ENCODE assay signal across 8 cellular contexts in the genomic region with DNA sequence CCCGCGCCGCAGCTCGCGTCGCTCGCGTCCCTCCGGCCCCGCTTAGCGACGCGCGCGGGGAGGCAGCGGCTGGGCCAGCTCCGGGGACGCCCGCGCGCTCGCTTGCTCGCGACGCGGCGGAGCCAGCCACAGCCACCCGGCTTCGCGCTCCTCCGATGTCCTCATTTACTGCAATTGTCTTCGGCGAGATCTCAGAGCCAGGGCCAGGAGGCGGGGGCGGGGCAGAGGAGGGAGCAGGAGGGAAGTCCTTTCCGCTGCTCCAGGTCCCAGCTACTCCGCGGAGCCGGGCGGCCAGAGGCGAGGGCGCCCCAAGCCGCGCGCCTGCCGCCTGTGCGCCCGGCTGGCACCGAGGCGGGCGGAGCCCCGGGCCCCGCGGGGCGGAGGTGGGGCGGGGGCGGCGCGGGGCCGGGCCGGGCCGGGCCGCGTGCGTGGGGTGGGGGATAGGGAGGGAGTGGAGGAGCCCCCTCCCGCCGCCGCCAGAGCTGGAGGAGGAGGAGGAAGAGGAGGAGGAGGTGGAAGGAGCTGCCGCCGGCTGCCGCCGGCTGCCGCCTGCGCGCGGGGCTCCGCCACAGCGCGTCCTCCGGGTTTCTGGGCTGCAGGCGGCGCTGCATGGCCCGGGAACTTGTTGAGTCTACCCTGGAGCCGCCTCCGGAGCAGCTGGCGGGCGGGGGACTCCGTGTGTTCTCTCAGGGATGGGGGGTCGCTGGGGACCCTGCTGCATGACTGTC. TPM values are rescaled to one million over a fixed set of nuclear protein-coding genes. Genes with fewer than 3 reads are reported as not detected.
DNase-seq lines count a peak whose midpoint lies in the region; ATAC-seq and TF ChIP-seq lines count a peak whose summit lies in the region.

A gene with protein sequence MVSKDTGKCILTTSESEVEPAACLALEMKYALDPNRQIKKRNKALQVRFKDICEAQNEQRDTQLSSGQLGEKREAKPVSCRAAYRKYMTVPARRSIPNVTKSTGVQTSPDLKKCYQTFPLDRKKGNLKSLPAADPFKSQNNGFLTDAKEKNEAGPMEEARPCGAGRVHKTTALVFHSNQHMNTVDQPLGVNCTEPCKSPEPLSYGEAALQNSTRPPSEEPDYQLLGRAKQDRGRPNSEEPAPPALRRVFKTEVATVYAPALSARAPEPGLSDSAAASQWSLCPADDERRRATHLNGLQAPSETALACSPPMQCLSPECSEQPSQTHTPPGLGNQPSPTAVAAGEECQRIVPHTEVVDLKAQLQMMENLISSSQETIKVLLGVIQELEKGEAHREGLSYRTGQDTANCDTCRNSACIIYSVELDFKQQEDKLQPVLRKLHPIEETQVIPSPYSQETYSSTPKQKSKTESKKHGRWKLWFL (minus strand): TSS at position 365 of the 728 bp plus-strand sequence. CDS start 20,196 bp downstream, outside the sequence.

- no peaks in the 10 kb centered on the region for H3K4me1 Mint-ChIP-seq in natural killer cell
- H3K4me1 Mint-ChIP-seq in natural killer cell treated with Interleukin-12 subunit alpha and Interleukin-12 subunit beta and Interleukin-15 and Interleukin-18, amount 100 ng/mL, for 72 hours (ENCODE audit: low read depth in 2 of 2), result no peaks in the 10 kb centered on the region

- intact Hi-C loops in natural killer cell (cut with micrococcal nuclease) (no loop called here), dorsolateral prefrontal cortex (cut with DNase I) (no loop called here), vagina (cut with DNase I) (no loop called here)

- no peaks in the 10 kb centered on the region for H3K9me3 Mint-ChIP-seq in natural killer cell
- no peaks in the 10 kb centered on the region for H3K9me3 Mint-ChIP-seq in natural killer cell treated with Interleukin-12 subunit alpha and Interleukin-12 subunit beta and Interleukin-15 and Interleukin-18, amount 100 ng/mL, for 72 hours

- no peak for TF ChIP-seq POLR2A in vagina (IDR thresholded peaks at IDR 0.05)

- peaks cover 44 to 69% of the 10 kb centered on the region in 2 donors for H3K27me3 Mint-ChIP-seq in natural killer cell (ENCODE audit: low read depth in 2 of 2)
- peaks cover 31 to 40% of the 10 kb centered on the region in 2 donors for H3K27me3 Mint-ChIP-seq in natural killer cell treated with Interleukin-12 subunit alpha and Interleukin-12 subunit beta and Interleukin-15 and Interleukin-18, amount 100 ng/mL, for 72 hours

- no peak for TF ChIP-seq CTCF in natural killer cell (IDR thresholded peaks at IDR 0.05)
- peak in 44 of 56 donors; percentile 11 to 58 (median 32) for TF ChIP-seq CTCF in dorsolateral prefrontal cortex (IDR thresholded peaks at IDR 0.05 in 54 of 56, conservative IDR thresholded peaks at IDR 0.05 in 2 of 56; ENCODE audit: low read depth in 1 of 56, partially characterized antibody in 56 of 56)
- no peak for TF ChIP-seq CTCF in vagina (IDR thresholded peaks at IDR 0.05)

- H3K27me3 ChIP-seq in dorsolateral prefrontal cortex (peaks cover 0 to 4% (median 0%) of the 10 kb centered on the region in 45 donors), vagina (no peaks in the 10 kb centered on the region)

- ATAC-seq in natural killer cell (no peak), GM19328 (IDR thresholded peaks at IDR 0.05; ENCODE audit: unreplicated experiment) (no peak), HG03432 (IDR thresholded peaks at IDR 0.05; ENCODE audit: unreplicated experiment) (no peak), GM21526 (IDR thresholded peaks at IDR 0.05; ENCODE audit: low FRiP score, unreplicated experiment) (no peak)
- no peak for ATAC-seq in natural killer cell treated with Interleukin-12 subunit alpha and Interleukin-12 subunit beta and Interleukin-15 and Interleukin-18, amount 100 ng/mL, for 72 hours

- no peak within 1 kb of the TSS for H3K27ac Mint-ChIP-seq in natural killer cell
- no peak within 1 kb of the TSS for H3K27ac Mint-ChIP-seq in natural killer cell treated with Interleukin-12 subunit alpha and Interleukin-12 subunit beta and Interleukin-15 and Interleukin-18, amount 100 ng/mL, for 72 hours

- H3K27ac ChIP-seq in dorsolateral prefrontal cortex (peak within 1 kb of the TSS in 18 of 59 donors; percentile 19 to 69 (median 38)), vagina (no peak within 1 kb of the TSS)

- no peaks in the 10 kb centered on the region for H3K36me3 Mint-ChIP-seq in natural killer cell
- no peaks in the 10 kb centered on the region for H3K36me3 Mint-ChIP-seq in natural killer cell treated with Interleukin-12 subunit alpha and Interleukin-12 subunit beta and Interleukin-15 and Interleukin-18, amount 100 ng/mL, for 72 hours

- no peaks in the 10 kb centered on the region for H3K9me3 ChIP-seq in vagina

- no peaks in the 10 kb centered on the region for H3K36me3 ChIP-seq in vagina

- no peak for DNase-seq in natural killer cell
- no peak for DNase-seq in natural killer cell treated with Interleukin-12 subunit alpha and Interleukin-12 subunit beta and Interleukin-15 and Interleukin-18, amount 100 ng/mL, for 72 hours (ENCODE audit: low spot score)
- DNase-seq in dorsolateral prefrontal cortex, result peak in 6 of 10 donors; percentile 35 to 69 (median 56)
- peak; percentile 41 to 56 for DNase-seq in lung microvascular endothelial cell (ENCODE audit: low read depth in 2 of 2)
- no peak for DNase-seq in vagina (ENCODE audit: extremely low spot score in 2 of 2)

- H3K4me3 Mint-ChIP-seq in natural killer cell, result peak within 1 kb of the TSS; percentile 31
- H3K4me3 Mint-ChIP-seq in natural killer cell treated with Interleukin-12 subunit alpha and Interleukin-12 subunit beta and Interleukin-15 and Interleukin-18, amount 100 ng/mL, for 72 hours, result no peak within 1 kb of the TSS

- H3K4me1 ChIP-seq in vagina, result peaks cover 18% of the 10 kb centered on the region

- H3K4me3 ChIP-seq in dorsolateral prefrontal cortex (peak within 1 kb of the TSS; percentile 40 to 73 (median 59)), vagina (peak within 1 kb of the TSS; percentile 41 to 53)

RNA-seq across cellular contexts. Expression of the gene that starts here (rescaled TPM):
- not detected for total RNA-seq in natural killer cell
- not detected for total RNA-seq in natural killer cell treated with Interleukin-12 subunit alpha and Interleukin-12 subunit beta and Interleukin-15 and Interleukin-18, amount 100 ng/mL, for 72 hours
- 1 to 10 TPM in 119 of 120 experiments, under 1 TPM in 1; 0.98 to 4.5 (median 2.4) TPM for total RNA-seq in dorsolateral prefrontal cortex
- not detected in 2 replicates for total RNA-seq in lung microvascular endothelial cell
- 0.25 TPM for total RNA-seq in vagina

Comparison
In these comparisons a context has a peak if more than half of its experiments do, and no peak if none do; other contexts are left out.
1. Peak in DNase-seq in lung microvascular endothelial cell; RNA of the gene not detected or under 1 TPM.
2. DNase-seq: peak in dorsolateral prefrontal cortex (6 of 10); none in natural killer cell (single experiment), natural killer cell treated with Interleukin-12 subunit alpha and Interleukin-12 subunit beta and Interleukin-15 and Interleukin-18, amount 100 ng/mL, for 72 hours (single experiment) and vagina (0 of 2).
3. CTCF ChIP-seq: peak in dorsolateral prefrontal cortex (44 of 56); none in natural killer cell (single experiment) and vagina (0 of 3).